Comparison of ENCODE assay signal across 17 cellular contexts in genomic region chr1:19327736-19328135, GRCh38. TPM values are rescaled to one million over a fixed set of nuclear protein-coding genes. Genes with fewer than 3 reads are reported as not detected.
"Had no signal": no experiment of that assay in that cellular context is flagged by ENCODE, and none has a peak within 500 bp of the region (broad histone marks: within the 10 kb centered on the region; RNA-seq: fewer than 3 reads in every experiment).

No MANE protein-coding gene starts in this region.

- H3K27me3 ChIP-seq: ascending aorta, heart right ventricle, upper lobe of left lung, vagina had no signal

- H3K4me1 ChIP-seq: ascending aorta, heart right ventricle, upper lobe of left lung, vagina had no signal

- H3K4me3 ChIP-seq: ascending aorta, heart right ventricle, thoracic aorta, upper lobe of left lung, vagina had no signal

- DNase-seq: activated B cell treated with CpG ODN at 0.5 μM for 24 hours; activated CD8-positive, alpha-beta memory T cell treated with anti-CD3 and anti-CD28 coated beads for 24 hours; activated gamma-delta T cell; activated naive CD4-positive, alpha-beta T cell treated with anti-CD3 and anti-CD28 coated beads, Interleukin-2, amount 10 ng/mL, durations not matched to agents 7 days and 5 days; activated naive CD8-positive, alpha-beta T cell treated with anti-CD3 and anti-CD28 coated beads, Interleukin-2, amount 10 ng/mL, durations not matched to agents 7 days and 5 days; heart right ventricle; kidney glomerular epithelial cell; naive thymus-derived CD4-positive, alpha-beta T cell; occipital lobe; right cardiac atrium; stimulated activated CD4-positive, alpha-beta T cell treated with anti-CD3 and anti-CD28 coated beads, Interleukin-2, amount 100 ng/mL, for 48 hours; T-cell; upper lobe of left lung had no signal

- H3K9me3 ChIP-seq: ascending aorta, heart right ventricle, thoracic aorta, upper lobe of left lung, vagina had no signal

- FAIRE-seq: endothelial cell of umbilical vein had no signal

- ATAC-seq: heart right ventricle; naive thymus-derived CD4-positive, alpha-beta T cell; right cardiac atrium; T-cell had no signal

- H3K27ac ChIP-seq: ascending aorta, heart right ventricle, thoracic aorta, upper lobe of left lung, vagina had no signal

RNA-seq across cellular contexts. Expression of gene AKR7A3, which starts 39.2 kb away (rescaled TPM):
- polyA plus RNA-seq: naive thymus-derived CD4-positive, alpha-beta T cell had no signal
